Comparison of ENCODE assay signal across 8 cellular contexts in genomic region chr2:235492850-235493344, GRCh38. TPM values are rescaled to one million over a fixed set of nuclear protein-coding genes. Genes with fewer than 3 reads are reported as not detected.
DNase-seq lines count a peak whose midpoint lies in the region; ATAC-seq, FAIRE-seq and TF ChIP-seq lines count a peak whose summit lies in the region.

No MANE protein-coding gene starts in this region.

- BruUV-seq in Caco-2 (replicated peaks; lab: Mats Ljungman, UMichigan) = no TSS peak

- H3K4me3 ChIP-seq in Caco-2 (ENCODE audit: low read depth, low read length) = no peak overlapping the region
- peak overlapping the region; percentile 83 for H3K4me3 ChIP-seq in psoas muscle

- H3K27me3 ChIP-seq in Caco-2 (replicated peaks; ENCODE audit: control insufficient read depth, insufficient read depth, low read length) (no peaks in the 10 kb centered on the region), psoas muscle (ENCODE audit: insufficient read depth in 3 of 3, low read length in 2 of 3) (peaks cover 0 to 3% (median 0%) of the 10 kb centered on the region in 3 donors)

- intact Hi-C loops in Caco-2 (cut with micrococcal nuclease; ENCODE audit: unreplicated experiment) = no loop called here
- intact Hi-C loops in activated CD4-positive, alpha-beta memory T cell treated with anti-CD3 and anti-CD28 coated beads for 36 hours (cut with micrococcal nuclease) = no loop called here
- intact Hi-C loops in left cardiac atrium (cut with DNase I) = loop anchor here in 1 of 2 donors (10.0 kb wide), 1 partner anchor 92 kb away; no protein-coding TSS in a partner anchor
- intact Hi-C loops in psoas muscle (cut with DNase I) = loop anchor here (5.0 to 10.0 kb wide), 3 partner anchors 99 to 358 kb away; no protein-coding TSS in a partner anchor

- no peak for DNase-seq in Caco-2
- DNase-seq in activated CD4-positive, alpha-beta memory T cell treated with anti-CD3 and anti-CD28 coated beads for 36 hours = no peak
- DNase-seq in left cardiac atrium = peak; percentile 50
- peak in 1 of 2 donors; percentile 61 for DNase-seq in psoas muscle
- no peak for DNase-seq in NCI-H2107 treated with DMSO at 0.1 percent for 48 hours (lab: John Stamatoyannopoulos, UW; ENCODE audit: unreplicated experiment)
- no peak for DNase-seq in NCI-H1417 (lab: John Stamatoyannopoulos, UW)
- no peak for DNase-seq in RCC 7860 (ENCODE audit: low spot score)

- H3K4me3 Mint-ChIP-seq in Caco-2 (ENCODE audit: unreplicated experiment) = peak overlapping the region; percentile 85
- peak overlapping the region; percentile 70 for H3K4me3 Mint-ChIP-seq in activated CD4-positive, alpha-beta memory T cell treated with anti-CD3 and anti-CD28 coated beads for 36 hours

- FAIRE-seq in RCC 7860 (lab: Jason Lieb, UNC) = no peak

- H3K9me3 ChIP-seq in Caco-2 (no peaks in the 10 kb centered on the region), psoas muscle (peaks cover 8% of the 10 kb centered on the region)

- H3K9me3 Mint-ChIP-seq in Caco-2 (ENCODE audit: unreplicated experiment) = peaks cover 8% of the 10 kb centered on the region
- no peaks in the 10 kb centered on the region for H3K9me3 Mint-ChIP-seq in activated CD4-positive, alpha-beta memory T cell treated with anti-CD3 and anti-CD28 coated beads for 36 hours

- H3K36me3 Mint-ChIP-seq in Caco-2 (ENCODE audit: insufficient read depth, unreplicated experiment) = no peaks in the 10 kb centered on the region
- H3K36me3 Mint-ChIP-seq in activated CD4-positive, alpha-beta memory T cell treated with anti-CD3 and anti-CD28 coated beads for 36 hours = no peaks in the 10 kb centered on the region

- CTCF ChIA-PET in Caco-2 (lab: Charles Lee) = no interaction called here
- CTCF ChIA-PET in activated CD4-positive, alpha-beta memory T cell treated with anti-CD3 and anti-CD28 coated beads for 36 hours (lab: Charles Lee) = no interaction called here

- TF ChIP-seq CTCF in Caco-2 (IDR thresholded peaks at IDR 0.05; ENCODE audit: insufficient read depth in 1 of 2, low read depth in 1 of 2, low read length in 1 of 2, severe bottlenecking in 1 of 2, unreplicated experiment in 1 of 2) (no peak), psoas muscle (IDR thresholded peaks at IDR 0.05) (no peak)

- POLR2A ChIA-PET in Caco-2 (lab: Charles Lee) = interaction anchor here (0.9 kb wide), 1 partner anchor 59 kb away, joined by 3 read pairs; no protein-coding TSS in a partner anchor
- POLR2A ChIA-PET in activated CD4-positive, alpha-beta memory T cell treated with anti-CD3 and anti-CD28 coated beads for 36 hours (lab: Charles Lee) = no interaction called here

- H3K27me3 Mint-ChIP-seq in Caco-2 (ENCODE audit: insufficient read depth, unreplicated experiment) = no peaks in the 10 kb centered on the region
- H3K27me3 Mint-ChIP-seq in activated CD4-positive, alpha-beta memory T cell treated with anti-CD3 and anti-CD28 coated beads for 36 hours = peaks cover 55% of the 10 kb centered on the region

- peak overlapping the region; percentile 87 for H3K27ac ChIP-seq in psoas muscle

- ATAC-seq in left cardiac atrium = peak; percentile 1
- ATAC-seq in psoas muscle = peak in 1 of 4 donors; percentile 7
- no peak for ATAC-seq in GM21619 (IDR thresholded peaks at IDR 0.05; ENCODE audit: unreplicated experiment)

- peak overlapping the region; percentile 61 for H3K27ac Mint-ChIP-seq in Caco-2 (ENCODE audit: unreplicated experiment)
- H3K27ac Mint-ChIP-seq in activated CD4-positive, alpha-beta memory T cell treated with anti-CD3 and anti-CD28 coated beads for 36 hours = no peak overlapping the region

- 17 to 24% (median 20%) methylated on average over 27 of the region's 27 CpGs for WGBS in psoas muscle, 3 donors

- H3K4me1 Mint-ChIP-seq in Caco-2 (ENCODE audit: low read depth, unreplicated experiment) = peaks cover 11% of the 10 kb centered on the region
- H3K4me1 Mint-ChIP-seq in activated CD4-positive, alpha-beta memory T cell treated with anti-CD3 and anti-CD28 coated beads for 36 hours (ENCODE audit: low read depth) = peaks cover 8% of the 10 kb centered on the region

- H3K36me3 ChIP-seq in Caco-2 (ENCODE audit: control insufficient read depth, insufficient read depth, low read length) (no peaks in the 10 kb centered on the region), psoas muscle (ENCODE audit: insufficient read depth in 1 of 2, low read depth in 1 of 2) (no peaks in the 10 kb centered on the region)

- H3K4me1 ChIP-seq in Caco-2 (no peaks in the 10 kb centered on the region; the same call in 1 of the 2 replicates), psoas muscle (peaks cover 28% of the 10 kb centered on the region)

RNA-seq across cellular contexts. Expression of gene AGAP1, which starts 0.9 kb away (rescaled TPM):
- total RNA-seq in Caco-2 (2022) (39.5 and 41.7 TPM in 2 replicates), left cardiac atrium (10 to 100 TPM; 22.5 to 23.9 TPM), psoas muscle (10 to 100 TPM; 14.3 to 21.6 (median 18.6) TPM)
- total RNA-seq in activated CD4-positive, alpha-beta memory T cell treated with anti-CD3 and anti-CD28 coated beads for 36 hours = 1 to 10 TPM; 1.8 to 2.0 TPM
- polyA plus RNA-seq in psoas muscle = 10 to 100 TPM in 1 of 3 donors, 1 to 10 TPM in 2; 4.2 to 19.6 (median 5.8) TPM

Comparison
In these comparisons a context has a peak if more than half of its experiments do, and no peak if none do; other contexts are left out.
1. RNA of gene AGAP1, which starts 0.9 kb away (total RNA-seq): 39.5 to 41.7 TPM in Caco-2, 22.5 to 23.9 TPM in left cardiac atrium and 14.3 to 21.6 TPM in psoas muscle; 1.8 to 2.0 TPM in activated CD4-positive, alpha-beta memory T cell treated with anti-CD3 and anti-CD28 coated beads for 36 hours; every median in the first group is over 4 times any median in the second.
2. intact Hi-C loops: an anchor here in psoas muscle (5.0 to 10.0 kb wide); none called in Caco-2 and activated CD4-positive, alpha-beta memory T cell treated with anti-CD3 and anti-CD28 coated beads for 36 hours.